ENCODE assay signal across 8 cellular contexts in genomic region chr2:46335404-46335965, GRCh38. TPM values are rescaled to one million over a fixed set of nuclear protein-coding genes. Genes with fewer than 3 reads are reported as not detected.
DNase-seq lines count a peak whose midpoint lies in the region; ATAC-seq and TF ChIP-seq lines count a peak whose summit lies in the region.

No MANE protein-coding gene starts in this region.

- ATAC-seq in GM21737 (IDR thresholded peaks at IDR 0.05; ENCODE audit: unreplicated experiment) (no peak), HG02678 (IDR thresholded peaks at IDR 0.05; ENCODE audit: unreplicated experiment) (no peak), HG03139 (IDR thresholded peaks at IDR 0.05; ENCODE audit: unreplicated experiment) (no peak), GM19452 (IDR thresholded peaks at IDR 0.05; ENCODE audit: unreplicated experiment) (no peak)

- DNase-seq in Ammon's horn (ENCODE audit: low spot score): peak; percentile 70
- peak; percentile 36 for DNase-seq in SK-N-DZ (ENCODE audit: low spot score)
- peak; percentile 73 to 83 for DNase-seq in foreskin fibroblast
- DNase-seq in occipital lobe (lab: John Stamatoyannopoulos, UW): peak; percentile 14

- no peak for TF ChIP-seq CTCF in foreskin fibroblast (IDR thresholded peaks at IDR 0.05; ENCODE audit: low read depth, low read length)

- H3K4me3 ChIP-seq in foreskin fibroblast (ENCODE audit: low read depth in 1 of 2, low read length in 2 of 2): peak overlapping the region; percentile 29 to 43

RNA-seq across cellular contexts. Expression of gene EPAS1, which starts 38.3 kb away (rescaled TPM):
- 23.8 and 29.3 TPM in 2 replicates for polyA plus RNA-seq in SK-N-DZ (2014; cell fraction: cytosol; rRNA removed)
- polyA plus RNA-seq in SK-N-DZ (2014; cell fraction: nucleus; rRNA removed): 22.9 and 56.6 TPM in 2 replicates
- 6.1 TPM for total RNA-seq in occipital lobe

Comparison
In these comparisons a context has a peak if more than half of its experiments do, and no peak if none do; other contexts are left out.
1. DNase-seq: peak in every context shown above with its lines; median percentile 78 in foreskin fibroblast; 70 in Ammon's horn; 36 in SK-N-DZ; 14 in occipital lobe.